1 cellular context compared by ENCODE assay signal in the genomic region with DNA sequence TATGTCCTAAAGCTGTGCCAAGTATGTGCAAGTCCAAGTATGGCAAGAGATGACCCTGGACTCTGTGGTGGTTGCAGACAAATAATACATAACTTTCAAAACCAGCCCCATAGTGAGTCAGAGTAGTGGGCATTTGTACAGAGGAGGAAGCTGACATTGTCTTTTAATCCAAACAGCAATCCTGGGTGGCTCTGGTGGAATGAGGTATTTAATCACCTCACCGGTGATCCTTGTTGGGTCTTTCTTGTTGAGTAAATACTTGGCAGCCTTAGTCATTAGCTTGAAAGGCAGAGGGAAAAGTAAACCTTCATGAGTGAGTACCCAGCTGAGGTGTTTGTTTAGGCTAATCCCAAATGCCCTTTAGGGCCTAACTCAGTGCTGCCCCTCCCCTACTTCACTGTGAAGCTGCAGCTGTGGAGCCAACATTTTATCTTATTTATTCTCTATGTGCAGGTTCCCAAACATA.
TF ChIP-seq lines count a peak whose summit lies in the region.

No MANE protein-coding gene starts in this region.

TF ChIP-seq in SK-N-SH, 30 proteins besides CTCF, POLR2A, EP300 and RAD21 (continued from another document):
- peak; percentile 43; the same call in 1 of the 2 replicates for TF ChIP-seq PBX3 (IDR thresholded peaks at IDR 0.05)
- TF ChIP-seq RXRA (IDR thresholded peaks at IDR 0.05; ENCODE audit: borderline replicate concordance, low read depth), result no peak
- TF ChIP-seq SIN3A (IDR thresholded peaks at IDR 0.05; ENCODE audit: borderline replicate concordance, low read depth, low read length), result no peak
- peak; percentile 44; the same call in 1 of the 2 replicates for TF ChIP-seq FOSL2 (IDR thresholded peaks at IDR 0.05; ENCODE audit: borderline replicate concordance, low read depth)
- TF ChIP-seq ELF1 (IDR thresholded peaks at IDR 0.05), result no peak
- TF ChIP-seq CHD2 (IDR thresholded peaks at IDR 0.05; ENCODE audit: low read length, partially characterized antibody), result no peak
- 0 out of 2 replicates have a peak, but pooled peaks have one; percentile 13 for TF ChIP-seq TCF12 (IDR thresholded peaks at IDR 0.05)
- no peak for TF ChIP-seq FOXM1 (IDR thresholded peaks at IDR 0.05; ENCODE audit: low read depth)
- TF ChIP-seq TAF1 (IDR thresholded peaks at IDR 0.05; ENCODE audit: borderline replicate concordance, low read depth, low read length), result no peak
- no peak for TF ChIP-seq YY1 (IDR thresholded peaks at IDR 0.05; ENCODE audit: low read depth)
- no peak for TF ChIP-seq MAX (IDR thresholded peaks at IDR 0.05; ENCODE audit: low read depth)
- TF ChIP-seq, protein P1, sequence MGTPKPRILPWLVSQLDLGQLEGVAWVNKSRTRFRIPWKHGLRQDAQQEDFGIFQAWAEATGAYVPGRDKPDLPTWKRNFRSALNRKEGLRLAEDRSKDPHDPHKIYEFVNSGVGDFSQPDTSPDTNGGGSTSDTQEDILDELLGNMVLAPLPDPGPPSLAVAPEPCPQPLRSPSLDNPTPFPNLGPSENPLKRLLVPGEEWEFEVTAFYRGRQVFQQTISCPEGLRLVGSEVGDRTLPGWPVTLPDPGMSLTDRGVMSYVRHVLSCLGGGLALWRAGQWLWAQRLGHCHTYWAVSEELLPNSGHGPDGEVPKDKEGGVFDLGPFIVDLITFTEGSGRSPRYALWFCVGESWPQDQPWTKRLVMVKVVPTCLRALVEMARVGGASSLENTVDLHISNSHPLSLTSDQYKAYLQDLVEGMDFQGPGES (IDR thresholded peaks at IDR 0.05; ENCODE audit: low read depth, low read length), result no peak
- TF ChIP-seq SMC3 (IDR thresholded peaks at IDR 0.05; ENCODE audit: low read depth, low read length), result no peak
- TF ChIP-seq USF1 (IDR thresholded peaks at IDR 0.05; ENCODE audit: borderline replicate concordance, low read depth), result no peak
- no peak for TF ChIP-seq NFIC (IDR thresholded peaks at IDR 0.05; ENCODE audit: borderline replicate concordance)
- no peak for TF ChIP-seq GATA2 (CRISPR knock-in tag; IDR thresholded peaks at IDR 0.05)
- no peak for TF ChIP-seq MXI1 (IDR thresholded peaks at IDR 0.05; ENCODE audit: low read depth, low read length)
- TF ChIP-seq USF2 (IDR thresholded peaks at IDR 0.05; ENCODE audit: borderline replicate concordance, low read depth, low read length), result no peak
